ENCODE assay signal across 13 cellular contexts in the genomic region with DNA sequence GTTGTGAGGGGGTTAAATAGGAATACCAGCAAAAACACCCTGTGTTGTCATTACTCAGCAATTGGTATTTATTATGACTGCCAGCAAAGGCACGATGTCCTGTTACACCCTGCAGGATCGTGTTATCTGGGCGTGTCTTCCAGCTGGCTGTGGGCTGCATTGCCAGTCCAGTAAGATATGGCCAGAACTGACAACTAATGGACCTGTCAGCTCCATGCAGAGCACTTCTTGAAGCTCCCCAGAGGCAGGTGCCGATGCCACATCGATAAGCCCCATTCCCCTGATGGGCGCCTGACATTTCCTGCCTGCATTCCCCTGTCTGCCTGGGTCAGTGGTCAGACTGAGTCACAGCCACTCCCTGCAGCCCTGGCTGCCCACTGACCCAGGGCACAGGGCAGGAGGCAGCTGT.
DNase-seq lines count a peak whose midpoint lies in the region; ATAC-seq and TF ChIP-seq lines count a peak whose summit lies in the region.
"Had no signal": no experiment of that assay in that cellular context is flagged by ENCODE, and none has a peak within 500 bp of the region (broad histone marks: within the 10 kb centered on the region; RNA-seq: fewer than 3 reads in every experiment).

No MANE protein-coding gene starts in this region.

- no peaks in the 10 kb centered on the region for H3K27me3 ChIP-seq in BE2C
- H3K27me3 ChIP-seq: cardiac muscle cell had no signal

- H3K4me1 ChIP-seq in BE2C = peaks cover 51% of the 10 kb centered on the region

- no peak for TF ChIP-seq CTCF in BE2C (IDR thresholded peaks at IDR 0.05; ENCODE audit: low read depth, low read length)

- 0 out of 2 replicates have a peak overlapping the region, but pooled peaks have one; percentile 1 for H3K4me3 ChIP-seq in BE2C (ENCODE audit: low read depth, low read length)
- H3K4me3 ChIP-seq: cardiac muscle cell had no signal

- ATAC-seq in HG02870 (IDR thresholded peaks at IDR 0.05; ENCODE audit: unreplicated experiment) = no peak

- peak; percentile 89 for DNase-seq in BE2C
- peak; percentile 63 for DNase-seq in LoVo (ENCODE audit: low spot score)
- peak; percentile 57 to 62 for DNase-seq in dermis microvascular lymphatic vessel endothelial cell (ENCODE audit: low read depth in 2 of 2)
- DNase-seq in mucosa of gallbladder (ENCODE audit: low spot score) = peak; percentile 30
- no peak for DNase-seq in hepatic stellate cell (ENCODE audit: low spot score)
- no peak for DNase-seq in NCI-H1105 (lab: John Stamatoyannopoulos, UW)
- no peak for DNase-seq in stimulated activated CD4-positive, alpha-beta T cell treated with anti-CD3 and anti-CD28 coated beads, Interleukin-1b, Interleukin-23, amount 100 ng/mL, for 48 hours
- DNase-seq: activated T-cell treated with anti-CD3 and anti-CD28 coated beads for 4 hours; NCI-H524 treated with DMSO at 0.1 percent for 48 hours; nephron progenitor cell; stimulated activated CD4-positive, alpha-beta T cell treated with anti-CD3 and anti-CD28 coated beads, Interleukin-4, amount 100 ng/mL, for 24 hours had no signal

- no peaks in the 10 kb centered on the region for H3K9me3 ChIP-seq in BE2C

- no peaks in the 10 kb centered on the region for H3K36me3 ChIP-seq in BE2C
- H3K36me3 ChIP-seq: cardiac muscle cell had no signal

Comparison
In these comparisons a context has a peak if more than half of its experiments do, and no peak if none do; other contexts are left out.
1. DNase-seq: peak in BE2C (single experiment), LoVo (single experiment), dermis microvascular lymphatic vessel endothelial cell (2 of 2) and mucosa of gallbladder (single experiment); none in hepatic stellate cell (single experiment), NCI-H1105 (single experiment) and stimulated activated CD4-positive, alpha-beta T cell treated with anti-CD3 and anti-CD28 coated beads, Interleukin-1b, Interleukin-23, amount 100 ng/mL, for 48 hours (single experiment).